8 cellular contexts compared by ENCODE assay signal in genomic region chr10:126598009-126598408, GRCh38.
DNase-seq lines count a peak whose midpoint lies in the region; ATAC-seq lines count a peak whose summit lies in the region.

No MANE protein-coding gene starts in this region.

- peak; percentile 51 for ATAC-seq in HG03103 (IDR thresholded peaks at IDR 0.05; ENCODE audit: low read depth, unreplicated experiment)
- peak; percentile 62 to 80 for ATAC-seq in stimulated activated naive B cell treated with anti-CD40 and anti-IgM and Interleukin-4, amounts not matched to agents 10 μg/mL and 1 μg/mL and 100 μg/mL, for 72 hours (replicated peaks)

- no peaks in the 10 kb centered on the region for H3K27me3 Mint-ChIP-seq in stimulated activated naive B cell treated with anti-CD40 and anti-IgM and Interleukin-4, amounts not matched to agents 10 μg/mL and 1 μg/mL and 100 μg/mL, for 72 hours

- H3K4me1 Mint-ChIP-seq in stimulated activated naive B cell treated with anti-CD40 and anti-IgM and Interleukin-4, amounts not matched to agents 10 μg/mL and 1 μg/mL and 100 μg/mL, for 72 hours = no peaks in the 10 kb centered on the region

- DNase-seq in activated T-cell treated with anti-CD3 and anti-CD28 coated beads for 4 hours (peak; percentile 1), SHP77 treated with DMSO at 0.1 percent for 48 hours (lab: John Stamatoyannopoulos, UW) (peak; percentile 17), glomerular visceral epithelial cell (ENCODE audit: extremely low spot score) (peak; percentile 48), DMS79 treated with DMSO at 0.1 percent for 48 hours (lab: John Stamatoyannopoulos, UW) (no peak), COR-L47 (lab: John Stamatoyannopoulos, UW) (no peak)
- no peak for DNase-seq in activated T-cell treated with anti-CD3 and anti-CD28 coated beads, Interleukin-2, amount 50 U/mL, for 48 hours
- DNase-seq in stimulated activated naive B cell treated with anti-CD40 and anti-IgM and Interleukin-4, amounts not matched to agents 10 μg/mL and 1 μg/mL and 100 μg/mL, for 72 hours = no peak

- H3K27ac Mint-ChIP-seq in stimulated activated naive B cell treated with anti-CD40 and anti-IgM and Interleukin-4, amounts not matched to agents 10 μg/mL and 1 μg/mL and 100 μg/mL, for 72 hours = no peak overlapping the region

- peaks cover 0 to 4% of the 10 kb centered on the region in 2 donors for H3K9me3 Mint-ChIP-seq in stimulated activated naive B cell treated with anti-CD40 and anti-IgM and Interleukin-4, amounts not matched to agents 10 μg/mL and 1 μg/mL and 100 μg/mL, for 72 hours

- no peaks in the 10 kb centered on the region for H3K36me3 Mint-ChIP-seq in stimulated activated naive B cell treated with anti-CD40 and anti-IgM and Interleukin-4, amounts not matched to agents 10 μg/mL and 1 μg/mL and 100 μg/mL, for 72 hours

- H3K4me3 Mint-ChIP-seq in stimulated activated naive B cell treated with anti-CD40 and anti-IgM and Interleukin-4, amounts not matched to agents 10 μg/mL and 1 μg/mL and 100 μg/mL, for 72 hours = no peak overlapping the region

Comparison
In these comparisons a context has a peak if more than half of its experiments do, and no peak if none do; other contexts are left out.
1. DNase-seq: peak in activated T-cell treated with anti-CD3 and anti-CD28 coated beads for 4 hours (single experiment), SHP77 treated with DMSO at 0.1 percent for 48 hours (single experiment) and glomerular visceral epithelial cell (single experiment); none in activated T-cell treated with anti-CD3 and anti-CD28 coated beads, Interleukin-2, amount 50 U/mL, for 48 hours (0 of 2), stimulated activated naive B cell treated with anti-CD40 and anti-IgM and Interleukin-4, amounts not matched to agents 10 μg/mL and 1 μg/mL and 100 μg/mL, for 72 hours (single experiment), DMS79 treated with DMSO at 0.1 percent for 48 hours (single experiment) and COR-L47 (single experiment).